In genomic region chr20:36112112-36112511, GRCh38 we compare ENCODE assay signal across 25 cellular contexts. TPM values are rescaled to one million over a fixed set of nuclear protein-coding genes. Genes with fewer than 3 reads are reported as not detected.
DNase-seq lines count a peak whose midpoint lies in the region; ATAC-seq and TF ChIP-seq lines count a peak whose summit lies in the region.
"Had no signal": no experiment of that assay in that cellular context is flagged by ENCODE, and none has a peak within 500 bp of the region (broad histone marks: within the 10 kb centered on the region; RNA-seq: fewer than 3 reads in every experiment).

No MANE protein-coding gene starts in this region.

- no peaks in the 10 kb centered on the region for H4K20me1 ChIP-seq in mammary epithelial cell (ENCODE audit: insufficient read depth, low read length)
- H4K20me1 ChIP-seq in neural progenitor cell (ENCODE audit: low read depth), result no peaks in the 10 kb centered on the region

- CTCF ChIA-PET in mammary epithelial cell (lab: Charles Lee; ENCODE audit: low non-redundant PET), result no interaction called here

- TF ChIP-seq CTCF in breast epithelium (IDR thresholded peaks at IDR 0.05), result no peak
- TF ChIP-seq CTCF in mammary epithelial cell (conservative IDR thresholded peaks at IDR 0.05 in 1 of 2, IDR thresholded peaks at IDR 0.05 in 1 of 2; ENCODE audit: extremely low read depth in 1 of 2, insufficient read depth in 1 of 2, low read depth in 1 of 2, low read length in 2 of 2), result no peak
- no peak for TF ChIP-seq CTCF in neural progenitor cell (IDR thresholded peaks at IDR 0.05)

- H3K36me3 Mint-ChIP-seq in neural progenitor cell, result no peaks in the 10 kb centered on the region
- H3K36me3 Mint-ChIP-seq in activated T-cell treated with anti-CD3 and anti-CD28 coated beads, Interleukin-2, amount 50 U/mL, for 4 hours (ENCODE audit: insufficient read depth), result no peaks in the 10 kb centered on the region

- DNase-seq in breast epithelium (ENCODE audit: low spot score in 2 of 2) (peak in 1 of 2 donors; percentile 55), mammary epithelial cell (no peak), islet precursor cell (peak; percentile 67), neural progenitor cell (ENCODE audit: low spot score) (no peak), NCI-H1105 (lab: John Stamatoyannopoulos, UW) (no peak), amygdala (lab: John Stamatoyannopoulos, UW) (no peak)
- no peak for DNase-seq in activated T-cell treated with anti-CD3 and anti-CD28 coated beads, Interleukin-2, amount 50 U/mL, for 4 hours
- DNase-seq: activated CD4-positive, alpha-beta T cell treated with anti-CD3 and anti-CD28 coated beads, Interleukin-2, amount 50 U/mL, for 1 hour; activated CD8-positive, alpha-beta memory T cell treated with anti-CD3 and anti-CD28 coated beads, Interleukin-2, amount 50 U/mL, for 4 hours; activated effector memory CD4-positive, alpha-beta T cell treated with anti-CD3 and anti-CD28 coated beads, Interleukin-2, amount 50 U/mL, for 16 hours; C1 segment of cervical spinal cord; dermis blood vessel endothelial cell; GF-D8; IMR-90; mesendoderm; NCI-H2029; NCI-H446 treated with DMSO at 0.1 percent for 48 hours; spleen; stimulated activated CD4-positive, alpha-beta T cell treated with anti-CD3 and anti-CD28 coated beads, Interleukin-4, amount 100 ng/mL, for 24 hours had no signal

- H3K4me3 ChIP-seq in breast epithelium, result peak overlapping the region in 1 of 3 donors; percentile 39
- H3K4me3 ChIP-seq in mammary epithelial cell (replicated peaks in 1 of 3; ENCODE audit: insufficient read depth in 1 of 3, low read depth in 2 of 3, low read length in 3 of 3), result no peak overlapping the region
- no peak overlapping the region for H3K4me3 ChIP-seq in neural progenitor cell
- H3K4me3 ChIP-seq: A549, SJSA1, spleen had no signal

- H3K27ac ChIP-seq in breast epithelium (peak overlapping the region; percentile 83 to 90), mammary epithelial cell (ENCODE audit: insufficient read depth, low read depth, low read length) (no peak overlapping the region), neural progenitor cell (no peak overlapping the region)
- H3K27ac ChIP-seq: A549, HL-60, SJSA1, spleen had no signal

- no peak for TF ChIP-seq POLR2A in breast epithelium (IDR thresholded peaks at IDR 0.05)

- WGBS in mammary epithelial cell (ENCODE audit: low coverage, missing lambda C conversion rate), result 39% methylated on average over 6 of the region's 6 CpGs

- H3K4me2 ChIP-seq in mammary epithelial cell (ENCODE audit: insufficient read depth, low read depth, low read length) (no peak overlapping the region), neural progenitor cell (no peak overlapping the region)
- H3K4me2 ChIP-seq: A549 had no signal

- intact Hi-C loops in breast epithelium (cut with DNase I; ENCODE audit: low total_unique reads) (no loop called here), mammary epithelial cell (cut with micrococcal nuclease) (no loop called here)

- no peak overlapping the region for H3K27ac Mint-ChIP-seq in neural progenitor cell

- in situ Hi-C loops in mammary epithelial cell (cut with MboI; ENCODE audit: low sequenced_read_pairs in 2 of 2), result no loop called here

- BruUV-seq in mammary epithelial cell (replicated peaks; lab: Mats Ljungman, UMichigan), result no TSS peak

- H3K9ac ChIP-seq in mammary epithelial cell (ENCODE audit: insufficient read depth, low read length) (no peak overlapping the region), neural progenitor cell (no peak overlapping the region)

- peak overlapping the region; percentile 12 for H3K4me3 Mint-ChIP-seq in neural progenitor cell
- no peak overlapping the region for H3K4me3 Mint-ChIP-seq in activated T-cell treated with anti-CD3 and anti-CD28 coated beads, Interleukin-2, amount 50 U/mL, for 4 hours

- no peaks in the 10 kb centered on the region for H3K9me3 Mint-ChIP-seq in neural progenitor cell
- no peaks in the 10 kb centered on the region for H3K9me3 Mint-ChIP-seq in activated T-cell treated with anti-CD3 and anti-CD28 coated beads, Interleukin-2, amount 50 U/mL, for 4 hours

- dilution Hi-C loops in mammary epithelial cell (cut with HindIII; ENCODE audit: low sequenced_read_pairs), result loop anchor here (5.0 kb wide), 1 partner anchor 85 kb away; no protein-coding TSS in a partner anchor

- no peak for ATAC-seq in activated T-cell treated with anti-CD3 and anti-CD28 coated beads, Interleukin-2, amount 50 U/mL, for 4 hours
- no peak for ATAC-seq in HG02571 (IDR thresholded peaks at IDR 0.05; ENCODE audit: unreplicated experiment)
- ATAC-seq: A549, Panc1 had no signal

- H3K27me3 Mint-ChIP-seq in neural progenitor cell (ENCODE audit: insufficient read depth, low read depth), result peaks cover 10% of the 10 kb centered on the region
- H3K27me3 Mint-ChIP-seq in activated T-cell treated with anti-CD3 and anti-CD28 coated beads, Interleukin-2, amount 50 U/mL, for 4 hours (ENCODE audit: low read depth), result peaks cover 3% of the 10 kb centered on the region

- H3K79me2 ChIP-seq in mammary epithelial cell (ENCODE audit: insufficient read depth, low read length) (no peaks in the 10 kb centered on the region), neural progenitor cell (ENCODE audit: low read depth) (no peaks in the 10 kb centered on the region)

- no peaks in the 10 kb centered on the region for H3F3A ChIP-seq in neural progenitor cell (ENCODE audit: low read depth)

- H3K36me3 ChIP-seq in breast epithelium (no peaks in the 10 kb centered on the region), mammary epithelial cell (ENCODE audit: insufficient read depth, low read length) (no peaks in the 10 kb centered on the region), neural progenitor cell (no peaks in the 10 kb centered on the region)
- H3K36me3 ChIP-seq: SJSA1, spleen had no signal

- H3K9me3 ChIP-seq in breast epithelium (no peaks in the 10 kb centered on the region), mammary epithelial cell (replicated peaks; ENCODE audit: insufficient read depth, low read length) (no peaks in the 10 kb centered on the region), neural progenitor cell (ENCODE audit: low read depth) (no peaks in the 10 kb centered on the region)
- H3K9me3 ChIP-seq: A549, SJSA1, spleen had no signal

- H3K27me3 ChIP-seq in breast epithelium, result no peaks in the 10 kb centered on the region
- no peaks in the 10 kb centered on the region for H3K27me3 ChIP-seq in mammary epithelial cell (ENCODE audit: insufficient read depth, low read length)
- no peaks in the 10 kb centered on the region for H3K27me3 ChIP-seq in neural progenitor cell
- H3K27me3 ChIP-seq: SJSA1, spleen had no signal

- peaks cover 22% of the 10 kb centered on the region for H3K4me1 Mint-ChIP-seq in neural progenitor cell
- H3K4me1 Mint-ChIP-seq in activated T-cell treated with anti-CD3 and anti-CD28 coated beads, Interleukin-2, amount 50 U/mL, for 4 hours (ENCODE audit: low read depth), result no peaks in the 10 kb centered on the region

- H2AFZ ChIP-seq in mammary epithelial cell (ENCODE audit: low read depth, low read length), result no peak overlapping the region
- no peak overlapping the region for H2AFZ ChIP-seq in neural progenitor cell (replicated peaks)

- H3K4me1 ChIP-seq in breast epithelium (peaks cover 0 to 17% of the 10 kb centered on the region in 2 donors), mammary epithelial cell (ENCODE audit: insufficient read depth, low read length) (peaks cover 3% of the 10 kb centered on the region), neural progenitor cell (no peaks in the 10 kb centered on the region)
- H3K4me1 ChIP-seq: SJSA1 had no signal

RNA-seq across cellular contexts. Expression of gene EPB41L1, which starts 42.4 kb away (rescaled TPM):
- total RNA-seq in breast epithelium (10 to 100 TPM; 37.0 to 66.4 (median 43.7) TPM), mammary epithelial cell (10 to 100 TPM; 14.4 to 29.7 TPM), neural progenitor cell (ENCODE audit: low replicate concordance) (32.7 and 35.8 TPM in 2 replicates)
- 8.9 TPM for polyA plus RNA-seq in mammary epithelial cell
- polyA minus RNA-seq in mammary epithelial cell, result 27.8 TPM
- total RNA-seq in activated T-cell treated with anti-CD3 and anti-CD28 coated beads, Interleukin-2, amount 50 U/mL, for 4 hours, result under 1 TPM; 0.22 to 0.50 (median 0.33) TPM
- total RNA-seq: T-helper 1 cell treated with Interleukin-12 subunit alpha and Interleukin-12 subunit beta and Interleukin-4 antibody, amounts not matched to agents 30 ng/mL and 1 ng/mL, for 36 hours had no signal

Comparison
In these comparisons a context has a peak if more than half of its experiments do, and no peak if none do; other contexts are left out.
1. H3K27ac ChIP-seq: peak in breast epithelium (2 of 2); none in mammary epithelial cell (single experiment) and neural progenitor cell (single experiment).
2. RNA of gene EPB41L1, which starts 42.4 kb away (total RNA-seq): 37.0 to 66.4 TPM in breast epithelium, 32.7 to 35.8 TPM in neural progenitor cell and 14.4 to 29.7 TPM in mammary epithelial cell; 0.22 to 0.50 TPM in activated T-cell treated with anti-CD3 and anti-CD28 coated beads, Interleukin-2, amount 50 U/mL, for 4 hours; every median in the first group is over 10 times any median in the second.